Comparison of ENCODE assay signal across 24 cellular contexts in the genomic region with DNA sequence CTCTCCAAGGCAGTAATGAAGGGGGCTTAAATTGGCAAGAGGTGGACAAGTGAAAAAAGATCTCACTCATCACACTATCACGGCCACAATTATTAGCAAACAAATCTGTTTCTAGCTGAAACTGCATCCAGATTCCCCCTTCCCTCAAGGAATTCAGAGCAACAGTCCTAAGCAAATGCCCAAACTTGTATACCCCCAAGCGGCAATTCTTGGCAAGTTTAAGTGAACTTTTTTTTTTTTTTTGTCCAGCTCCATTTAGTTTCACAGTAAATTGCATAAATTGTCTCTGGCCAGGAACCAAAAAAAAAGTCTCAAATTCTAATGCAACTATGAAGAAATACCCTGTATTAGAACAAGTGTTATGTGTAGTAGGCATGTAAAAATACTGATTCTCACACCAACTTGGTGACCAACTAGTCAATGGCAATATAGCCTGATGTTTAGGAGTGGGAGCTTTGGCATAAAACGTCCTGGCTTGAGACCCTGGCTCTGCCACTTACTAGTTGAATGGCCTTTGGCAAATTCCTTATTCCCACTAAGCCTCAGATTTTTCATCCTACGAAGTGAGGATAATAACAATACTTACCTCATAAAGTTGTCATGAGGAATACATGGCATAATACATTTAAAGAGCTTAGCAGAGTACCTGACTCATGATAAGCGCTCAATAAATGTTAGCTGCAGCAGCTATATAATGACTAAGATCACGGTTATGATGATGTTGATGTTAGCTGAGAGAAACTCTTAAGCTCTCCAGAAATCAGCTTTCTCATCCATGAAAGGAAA.
DNase-seq lines count a peak whose midpoint lies in the region; ATAC-seq and TF ChIP-seq lines count a peak whose summit lies in the region.
"Had no signal": no experiment of that assay in that cellular context is flagged by ENCODE, and none has a peak within 500 bp of the region (broad histone marks: within the 10 kb centered on the region; RNA-seq: fewer than 3 reads in every experiment).

No MANE protein-coding gene starts in this region.

- H3K9me3 ChIP-seq in RWPE2 (ENCODE audit: severe bottlenecking) (no peaks in the 10 kb centered on the region), fibroblast of lung (ENCODE audit: control insufficient read depth, insufficient read depth, low read depth, low read length) (no peaks in the 10 kb centered on the region)
- H3K9me3 ChIP-seq: esophagus squamous epithelium had no signal

- ATAC-seq in RWPE2 (ENCODE audit: low read depth) = peak; percentile 69
- ATAC-seq: activated T-helper 17 cell treated with anti-CD3 and anti-CD28 coated beads, Interleukin-2, amount 50 U/mL, for 72 hours; HepG2; natural killer cell treated with Interleukin-12 subunit alpha and Interleukin-12 subunit beta and Interleukin-15 and Interleukin-18, amount 100 ng/mL, for 72 hours had no signal

- no peaks in the 10 kb centered on the region for H4K20me1 ChIP-seq in fibroblast of lung (ENCODE audit: control insufficient read depth, extremely low read depth, insufficient read depth, low read length)

- H3K27me3 Mint-ChIP-seq in CD14-positive monocyte (ENCODE audit: low read depth in 3 of 3) = no peaks in the 10 kb centered on the region
- H3K27me3 Mint-ChIP-seq: activated naive CD8-positive, alpha-beta T cell treated with anti-CD3 and anti-CD28 coated beads, Interleukin-2, amount 10 ng/mL, durations not matched to agents 7 days and 5 days; B cell had no signal

- H3K36me3 ChIP-seq in RWPE2 (ENCODE audit: low read depth) (no peaks in the 10 kb centered on the region), fibroblast of lung (ENCODE audit: control insufficient read depth, insufficient read depth, low read length) (no peaks in the 10 kb centered on the region)
- H3K36me3 ChIP-seq: esophagus squamous epithelium had no signal

- no peak overlapping the region for H3K4me2 ChIP-seq in fibroblast of lung (ENCODE audit: extremely low read depth, insufficient read depth, low read length)

- no peaks in the 10 kb centered on the region for H3K36me3 Mint-ChIP-seq in CD14-positive monocyte
- H3K36me3 Mint-ChIP-seq: activated naive CD8-positive, alpha-beta T cell treated with anti-CD3 and anti-CD28 coated beads, Interleukin-2, amount 10 ng/mL, durations not matched to agents 7 days and 5 days; natural killer cell treated with Interleukin-12 subunit alpha and Interleukin-12 subunit beta and Interleukin-15 and Interleukin-18, amount 100 ng/mL, for 72 hours had no signal

- H3K4me1 ChIP-seq in RWPE2 (ENCODE audit: insufficient read depth, poor library complexity, severe bottlenecking) (peaks cover 16% of the 10 kb centered on the region), fibroblast of lung (ENCODE audit: control insufficient read depth, extremely low read depth, insufficient read depth, low read length) (no peaks in the 10 kb centered on the region)

- no peak overlapping the region for H2AFZ ChIP-seq in fibroblast of lung (ENCODE audit: low read length)

- CTCF ChIA-PET in HEK293T (lab: Yijun Ruan, JAX) = interaction anchor here (0.7 kb wide), 1 partner anchor 276 kb away, joined by 7 read pairs; no protein-coding TSS in a partner anchor

- no peaks in the 10 kb centered on the region for H3K9me3 Mint-ChIP-seq in CD14-positive monocyte
- H3K9me3 Mint-ChIP-seq: activated naive CD8-positive, alpha-beta T cell treated with anti-CD3 and anti-CD28 coated beads, Interleukin-2, amount 10 ng/mL, durations not matched to agents 7 days and 5 days; activated T-helper 17 cell treated with anti-CD3 and anti-CD28 coated beads, Interleukin-2, amount 50 U/mL, for 72 hours; natural killer cell treated with Interleukin-12 subunit alpha and Interleukin-12 subunit beta and Interleukin-15 and Interleukin-18, amount 100 ng/mL, for 72 hours had no signal

- no peak for TF ChIP-seq CTCF in RWPE2 (IDR thresholded peaks at IDR 0.05; ENCODE audit: poor library complexity, severe bottlenecking)
- no peak for TF ChIP-seq CTCF in fibroblast of lung (conservative IDR thresholded peaks at IDR 0.05 in 1 of 2, IDR thresholded peaks at IDR 0.05 in 1 of 2; ENCODE audit: low read depth in 1 of 2, low read length in 2 of 2)
- no peak for TF ChIP-seq CTCF in CD14-positive monocyte (IDR thresholded peaks at IDR 0.05)

- no peak overlapping the region for H3K27ac Mint-ChIP-seq in CD14-positive monocyte
- H3K27ac Mint-ChIP-seq: activated naive CD8-positive, alpha-beta T cell treated with anti-CD3 and anti-CD28 coated beads, Interleukin-2, amount 10 ng/mL, durations not matched to agents 7 days and 5 days; activated T-helper 17 cell treated with anti-CD3 and anti-CD28 coated beads, Interleukin-2, amount 50 U/mL, for 72 hours; B cell; natural killer cell treated with Interleukin-12 subunit alpha and Interleukin-12 subunit beta and Interleukin-15 and Interleukin-18, amount 100 ng/mL, for 72 hours had no signal

- H3K4me3 Mint-ChIP-seq in CD14-positive monocyte = no peak overlapping the region
- H3K4me3 Mint-ChIP-seq: activated naive CD8-positive, alpha-beta T cell treated with anti-CD3 and anti-CD28 coated beads, Interleukin-2, amount 10 ng/mL, durations not matched to agents 7 days and 5 days; activated T-helper 17 cell treated with anti-CD3 and anti-CD28 coated beads, Interleukin-2, amount 50 U/mL, for 72 hours; B cell; natural killer cell treated with Interleukin-12 subunit alpha and Interleukin-12 subunit beta and Interleukin-15 and Interleukin-18, amount 100 ng/mL, for 72 hours had no signal

- POLR2A ChIA-PET in HEK293T (lab: Yijun Ruan, JAX) = interaction anchor here (1.0 kb wide), 1 partner anchor 312 kb away, joined by 3 read pairs; no protein-coding TSS in a partner anchor

- H3K4me3 ChIP-seq in RWPE2 (ENCODE audit: severe bottlenecking) = no peak overlapping the region
- H3K4me3 ChIP-seq in fibroblast of lung (replicated peaks in 1 of 4; ENCODE audit: control extremely low read depth in 1 of 4, insufficient read depth in 1 of 4, low read depth in 3 of 4, low read length in 4 of 4) = no peak overlapping the region
- H3K4me3 ChIP-seq: esophagus squamous epithelium, skin epidermis had no signal

- H3K79me2 ChIP-seq in fibroblast of lung (ENCODE audit: control insufficient read depth, insufficient read depth, low read length) = no peaks in the 10 kb centered on the region

- H3K9ac ChIP-seq in fibroblast of lung (ENCODE audit: insufficient read depth, low read length) = no peak overlapping the region

- H3K27ac ChIP-seq in RWPE2 (ENCODE audit: poor library complexity, severe bottlenecking) (peak overlapping the region; percentile 19), fibroblast of lung (ENCODE audit: insufficient read depth, low read length) (no peak overlapping the region)
- H3K27ac ChIP-seq: skin epidermis had no signal

- no peaks in the 10 kb centered on the region for H3K4me1 Mint-ChIP-seq in CD14-positive monocyte
- H3K4me1 Mint-ChIP-seq: activated naive CD8-positive, alpha-beta T cell treated with anti-CD3 and anti-CD28 coated beads, Interleukin-2, amount 10 ng/mL, durations not matched to agents 7 days and 5 days; activated T-helper 17 cell treated with anti-CD3 and anti-CD28 coated beads, Interleukin-2, amount 50 U/mL, for 72 hours; B cell had no signal

- no peak for DNase-seq in HEK293T (ENCODE audit: extremely low spot score)
- DNase-seq in RWPE2 (ENCODE audit: low spot score) = no peak
- DNase-seq in fibroblast of lung (ENCODE audit: low read depth in 2 of 2) = peak; percentile 59 to 71
- DNase-seq in renal cortical epithelial cell (ENCODE audit: low read depth) = peak; percentile 55
- DNase-seq in CD14-positive monocyte (ENCODE audit: low spot score) = no peak
- DNase-seq in LoVo (ENCODE audit: low spot score) = no peak
- DNase-seq in NCI-H2029 (lab: John Stamatoyannopoulos, UW) = no peak
- DNase-seq in pons (ENCODE audit: low spot score) = no peak
- DNase-seq: activated CD4-positive, alpha-beta T cell treated with anti-CD3 and anti-CD28 coated beads for 1 hour; activated naive CD8-positive, alpha-beta T cell treated with anti-CD3 and anti-CD28 coated beads, Interleukin-2, amount 10 ng/mL, durations not matched to agents 7 days and 5 days; central memory CD4-positive, alpha-beta T cell; COR-L47; esophagus squamous epithelium; H7; hypothalamus; mesendoderm; NCI-H1694 treated with DMSO at 0.1 percent for 48 hours; NCI-H226; stimulated activated CD4-positive, alpha-beta T cell treated with anti-CD3 and anti-CD28 coated beads, Interleukin-4, amount 100 ng/mL, for 1 hour had no signal

- intact Hi-C loops in CD14-positive monocyte (cut with micrococcal nuclease) = no loop called here

- H3K27me3 ChIP-seq in RWPE2 (ENCODE audit: insufficient read depth, poor library complexity, severe bottlenecking) = no peaks in the 10 kb centered on the region
- no peaks in the 10 kb centered on the region for H3K27me3 ChIP-seq in fibroblast of lung (ENCODE audit: control insufficient read depth, insufficient read depth, low read length)
- H3K27me3 ChIP-seq: esophagus squamous epithelium had no signal

TF ChIP-seq in HEK293T, 16 proteins besides CTCF, POLR2A, EP300 and RAD21:
- no peak for TF ChIP-seq FOXM1 (IDR thresholded peaks at IDR 0.05; ENCODE audit: borderline replicate concordance)
- no peak for TF ChIP-seq NFRKB (IDR thresholded peaks at IDR 0.05)
- TF ChIP-seq ZNF384 (IDR thresholded peaks at IDR 0.05) = no peak
- TF ChIP-seq CTBP1 (IDR thresholded peaks at IDR 0.05; ENCODE audit: borderline replicate concordance) = no peak
- TF ChIP-seq ELF4 (IDR thresholded peaks at IDR 0.05) = no peak
- no peak for TF ChIP-seq SUZ12 (IDR thresholded peaks at IDR 0.05)
- no peak for TF ChIP-seq FOXA1 (IDR thresholded peaks at IDR 0.05)
- TF ChIP-seq LEF1 (IDR thresholded peaks at IDR 0.05; ENCODE audit: borderline replicate concordance) = no peak
- TF ChIP-seq FOXK2 (IDR thresholded peaks at IDR 0.05) = no peak
- TF ChIP-seq, protein P1, sequence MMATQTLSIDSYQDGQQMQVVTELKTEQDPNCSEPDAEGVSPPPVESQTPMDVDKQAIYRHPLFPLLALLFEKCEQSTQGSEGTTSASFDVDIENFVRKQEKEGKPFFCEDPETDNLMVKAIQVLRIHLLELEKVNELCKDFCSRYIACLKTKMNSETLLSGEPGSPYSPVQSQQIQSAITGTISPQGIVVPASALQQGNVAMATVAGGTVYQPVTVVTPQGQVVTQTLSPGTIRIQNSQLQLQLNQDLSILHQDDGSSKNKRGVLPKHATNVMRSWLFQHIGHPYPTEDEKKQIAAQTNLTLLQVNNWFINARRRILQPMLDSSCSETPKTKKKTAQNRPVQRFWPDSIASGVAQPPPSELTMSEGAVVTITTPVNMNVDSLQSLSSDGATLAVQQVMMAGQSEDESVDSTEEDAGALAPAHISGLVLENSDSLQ (IDR thresholded peaks at IDR 0.05) = peak; percentile 39
- no peak for TF ChIP-seq L3MBTL2 (conservative IDR thresholded peaks at IDR 0.05)
- no peak for TF ChIP-seq SP1 (IDR thresholded peaks at IDR 0.05)
- peak; percentile 13; the same call in 1 of the 2 replicates for TF ChIP-seq ARNT (IDR thresholded peaks at IDR 0.05)
- TF ChIP-seq BHLHE40 (IDR thresholded peaks at IDR 0.05; ENCODE audit: borderline replicate concordance) = no peak

Comparison
In these comparisons a context has a peak if more than half of its experiments do, and no peak if none do; other contexts are left out.
1. DNase-seq: peak in fibroblast of lung (2 of 2) and renal cortical epithelial cell (single experiment); none in HEK293T (single experiment), RWPE2 (single experiment), CD14-positive monocyte (single experiment), LoVo (single experiment), NCI-H2029 (single experiment) and pons (single experiment).